28 cellular contexts compared by ENCODE assay signal in genomic region chr2:39682078-39682477, GRCh38. TPM values are rescaled to one million over a fixed set of nuclear protein-coding genes. Genes with fewer than 3 reads are reported as not detected.
DNase-seq lines count a peak whose midpoint lies in the region; ATAC-seq lines count a peak whose summit lies in the region.
"Had no signal": no experiment of that assay in that cellular context is flagged by ENCODE, and none has a peak within 500 bp of the region (broad histone marks: within the 10 kb centered on the region; RNA-seq: fewer than 3 reads in every experiment).

No MANE protein-coding gene starts in this region.

- ATAC-seq in Right ventricle myocardium superior (ENCODE audit: poor library complexity) (peak; percentile 68), right cardiac atrium (no peak), GM19351 (IDR thresholded peaks at IDR 0.05; ENCODE audit: unreplicated experiment) (peak; percentile 87), HG03469 (IDR thresholded peaks at IDR 0.05; ENCODE audit: unreplicated experiment) (peak; percentile 66), HG03175 (IDR thresholded peaks at IDR 0.05; ENCODE audit: unreplicated experiment) (no peak), GM21360 (IDR thresholded peaks at IDR 0.05; ENCODE audit: unreplicated experiment) (no peak), HG03354 (IDR thresholded peaks at IDR 0.05; ENCODE audit: poor library complexity, severe bottlenecking, unreplicated experiment) (no peak)
- ATAC-seq: Panc1 had no signal

- no peak overlapping the region for H3K27ac ChIP-seq in right cardiac atrium (ENCODE audit: low read length)
- H3K27ac ChIP-seq: RWPE1, SK-N-MC had no signal

- H3K4me1 ChIP-seq in right cardiac atrium (ENCODE audit: control insufficient read depth, insufficient read depth, low read length): peaks cover 5% of the 10 kb centered on the region

- intact Hi-C loops in Right ventricle myocardium superior (cut with DNase I): no loop called here
- intact Hi-C loops in right cardiac atrium (cut with DNase I): no loop called here

- DNase-seq in Right ventricle myocardium superior (no peak), right cardiac atrium (no peak), myocyte (ENCODE audit: low read depth) (peak; percentile 33)
- DNase-seq: 8988T; ACHN; BE2C; CD8-positive, alpha-beta memory T cell; DMS 273 treated with DMSO at 0.1 percent for 48 hours; DMS79 treated with DMSO at 0.1 percent for 48 hours; Karpas-422; NCI-H1092 treated with DMSO at 0.1 percent for 48 hours; NCI-H1436 treated with DMSO at 0.1 percent for 48 hours; NCI-H187 treated with DMSO at 0.1 percent for 48 hours; NCI-H446; NCI-H526; NCI-H82; SIG-M5 had no signal

- H3K9me3 ChIP-seq in right cardiac atrium (ENCODE audit: control insufficient read depth, low read length): no peaks in the 10 kb centered on the region
- H3K9me3 ChIP-seq: BE2C had no signal

- no peak overlapping the region for H3K4me3 ChIP-seq in right cardiac atrium (ENCODE audit: low read length)
- H3K4me3 ChIP-seq: SK-N-MC had no signal

- no peaks in the 10 kb centered on the region for H3K27me3 ChIP-seq in right cardiac atrium (ENCODE audit: control insufficient read depth, insufficient read depth)
- H3K27me3 ChIP-seq: BE2C had no signal

- WGBS in right cardiac atrium: 42% methylated on average over 2 of the region's 2 CpGs

RNA-seq across cellular contexts. Expression of gene TMEM178A, which starts 16.4 kb away (rescaled TPM):
- 1.9 TPM for total RNA-seq in Right ventricle myocardium superior
- 1 to 10 TPM; 2.1 to 6.0 (median 3.9) TPM for total RNA-seq in right cardiac atrium
- polyA plus RNA-seq in right cardiac atrium: 5.7 TPM
- total RNA-seq in myocyte: 2.0 and 5.3 TPM in 2 replicates
- 5.4 TPM for polyA plus RNA-seq in myocyte (2012)
- total RNA-seq: CD8-positive, alpha-beta memory T cell; HT-29; T-helper 1 cell treated with Interleukin-12 subunit alpha and Interleukin-12 subunit beta and Interleukin-4 antibody, amounts not matched to agents 30 ng/mL and 1 ng/mL, for 36 hours had no signal
- polyA plus RNA-seq: CD14-positive monocyte; CD8-positive, alpha-beta memory T cell had no signal

Comparison
In these comparisons a context has a peak if more than half of its experiments do, and no peak if none do; other contexts are left out.
1. ATAC-seq: peak in Right ventricle myocardium superior (single experiment), GM19351 (single experiment) and HG03469 (single experiment); none in right cardiac atrium (0 of 2), HG03175 (single experiment), GM21360 (single experiment) and HG03354 (single experiment).